Comparison of ENCODE assay signal across 8 cellular contexts in the genomic region with DNA sequence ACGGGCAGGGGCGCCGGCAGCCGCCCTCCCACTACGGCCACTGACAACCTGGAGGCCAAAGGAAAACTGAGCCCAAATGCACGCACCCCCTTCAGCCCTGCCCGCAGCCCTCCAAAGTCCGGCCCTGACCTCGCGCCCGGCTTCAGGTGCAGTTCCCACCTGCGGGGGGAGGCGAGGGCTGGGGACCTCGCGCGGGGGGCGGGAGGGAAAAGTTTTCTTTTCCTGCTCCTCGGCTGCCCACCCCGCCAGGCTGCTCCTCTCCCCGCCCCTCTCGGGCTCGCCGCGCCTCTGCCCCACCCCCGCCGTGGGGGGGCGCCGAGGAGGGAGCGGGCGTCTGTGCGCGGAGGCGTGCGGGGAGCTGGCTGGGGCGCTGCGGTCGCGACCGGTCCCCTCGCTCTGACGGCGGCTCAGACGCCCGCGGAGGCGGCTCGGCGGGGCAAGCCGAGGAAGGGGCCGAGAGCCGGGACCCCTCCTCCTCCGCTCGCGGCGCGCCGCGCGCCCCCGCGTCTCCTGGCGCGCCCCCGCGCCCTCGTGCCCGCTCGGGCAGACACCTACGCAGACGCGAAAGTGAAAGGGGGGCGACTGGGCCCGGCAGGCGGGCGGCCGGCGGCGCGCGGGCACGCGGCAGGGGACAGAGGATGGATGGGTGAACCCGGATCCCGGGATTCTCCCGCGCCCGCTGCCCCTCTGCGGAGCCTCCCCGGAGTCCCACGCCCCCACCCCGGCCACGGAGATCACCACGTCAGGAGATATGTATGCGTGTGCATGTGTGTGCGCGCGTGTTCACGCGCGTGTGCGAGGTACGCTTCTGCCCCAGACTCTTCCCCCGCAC. TPM values are rescaled to one million over a fixed set of nuclear protein-coding genes. Genes with fewer than 3 reads are reported as not detected.
DNase-seq lines count a peak whose midpoint lies in the region; ATAC-seq lines count a peak whose summit lies in the region.

No MANE protein-coding gene starts in this region.

- WGBS in iPS DF 6.9 (ENCODE audit: insufficient coverage, insufficient read length), result no CpG with 5 or more reads among the region's 103 CpGs

- H3K9me3 ChIP-seq in SK-N-MC (ENCODE audit: low read depth, low read length), result no peaks in the 10 kb centered on the region
- H3K9me3 ChIP-seq in iPS DF 6.9 (ENCODE audit: control insufficient read depth, insufficient read depth, low read length), result no peaks in the 10 kb centered on the region

- H3K4me1 ChIP-seq in ACC112 (ENCODE audit: control insufficient read depth, insufficient read depth, low read length, unreplicated experiment) (no peaks in the 10 kb centered on the region), iPS DF 6.9 (ENCODE audit: control insufficient read depth, insufficient read depth, low read length) (peaks cover 1% of the 10 kb centered on the region; the same call in 1 of the 2 replicates)

- no peak overlapping the region for H2AFZ ChIP-seq in ACC112 (ENCODE audit: low read length, unreplicated experiment)

- peak overlapping the region; percentile 85 for H3K4me3 ChIP-seq in ACC112 (ENCODE audit: low read depth, low read length)
- peak overlapping the region; percentile 78 for H3K4me3 ChIP-seq in SK-N-MC
- peak overlapping the region; percentile 74; the same call in 1 of the 2 replicates for H3K4me3 ChIP-seq in iPS DF 6.9 (ENCODE audit: low read length)

- H3K9ac ChIP-seq in SK-N-MC (ENCODE audit: insufficient read length), result no peak overlapping the region

- no peak overlapping the region for H3K27ac ChIP-seq in ACC112 (ENCODE audit: low read depth, low read length)
- no peak overlapping the region for H3K27ac ChIP-seq in SK-N-MC
- no peak overlapping the region for H3K27ac ChIP-seq in iPS DF 6.9 (ENCODE audit: low read length)

- ATAC-seq in GM19397 (IDR thresholded peaks at IDR 0.05; ENCODE audit: unreplicated experiment) (peak; percentile 13), sciatic nerve (no peak)

- DNase-seq in SK-N-MC (ENCODE audit: low read depth, low spot score) (no peak), anterior cingulate cortex (lab: John Stamatoyannopoulos, UW) (peak in 54 of 58 donors; percentile 24 to 80 (median 64)), iPS DF 6.9 (ENCODE audit: low read depth, low spot score) (no peak), sciatic nerve (ENCODE audit: low spot score) (peak; percentile 79), amniotic stem cell (lab: John Stamatoyannopoulos, UW) (no peak), DMS114 treated with DMSO at 0.1 percent for 48 hours (lab: John Stamatoyannopoulos, UW; ENCODE audit: unreplicated experiment) (no peak)

- H3K27me3 ChIP-seq in ACC112 (ENCODE audit: insufficient read depth, low read length) (peaks cover 89% of the 10 kb centered on the region), iPS DF 6.9 (ENCODE audit: control insufficient read depth, insufficient read depth, low read length) (peaks cover 6% of the 10 kb centered on the region; the same call in 1 of the 2 replicates)

- H3K36me3 ChIP-seq in ACC112 (ENCODE audit: insufficient read depth, low read length), result no peaks in the 10 kb centered on the region
- no peaks in the 10 kb centered on the region for H3K36me3 ChIP-seq in SK-N-MC (ENCODE audit: insufficient read depth, low read length)
- no peaks in the 10 kb centered on the region for H3K36me3 ChIP-seq in iPS DF 6.9 (ENCODE audit: control insufficient read depth, insufficient read depth, low read length)

- no peaks in the 10 kb centered on the region for H3K79me2 ChIP-seq in ACC112 (ENCODE audit: control insufficient read depth, insufficient read depth, low read length, unreplicated experiment)

- intact Hi-C loops in sciatic nerve (cut with DNase I), result no loop called here

RNA-seq across cellular contexts. Expression of a gene that starts 3.1 kb away (rescaled TPM):
- 26.2 TPM for total RNA-seq in sciatic nerve

Comparison
In these comparisons a context has a peak if more than half of its experiments do, and no peak if none do; other contexts are left out.
1. DNase-seq: peak in anterior cingulate cortex (54 of 58) and sciatic nerve (single experiment); none in SK-N-MC (single experiment), iPS DF 6.9 (single experiment), amniotic stem cell (single experiment) and DMS114 treated with DMSO at 0.1 percent for 48 hours (single experiment).
2. Peak in every context shown above with its lines, with median percentiles within 50 percentile points of each other: H3K4me3 ChIP-seq.